ENCODE assay signal across 14 cellular contexts in genomic region chrX:13418126-13419091, GRCh38.
DNase-seq lines count a peak whose midpoint lies in the region; ATAC-seq, FAIRE-seq and TF ChIP-seq lines count a peak whose summit lies in the region.
"Had no signal": no experiment of that assay in that cellular context is flagged by ENCODE, and none has a peak within 500 bp of the region (broad histone marks: within the 10 kb centered on the region; RNA-seq: fewer than 3 reads in every experiment).

No MANE protein-coding gene starts in this region.

- no peak for FAIRE-seq in urothelium cell line (lab: Jason Lieb, UNC)

- H3K9ac ChIP-seq in adipocyte (ENCODE audit: low read length) = no peak overlapping the region
- H3K9ac ChIP-seq: KMS-11 had no signal

- H3K36me3 ChIP-seq in breast epithelium (no peaks in the 10 kb centered on the region), adipocyte (ENCODE audit: control insufficient read depth, insufficient read depth, low read length, severe bottlenecking) (no peaks in the 10 kb centered on the region)
- H3K36me3 ChIP-seq: ovary had no signal

- CTCF ChIA-PET in MCF 10A (lab: Yijun Ruan, JAX) = interaction anchor here (0.6 to 1.1 kb wide), 4 partner anchors 28 to 472 kb away, joined by 3 to 6 read pairs (median 3); no protein-coding TSS in a partner anchor
- CTCF ChIA-PET in T-cell (lab: Charles Lee) = no interaction called here

- H3K4me1 Mint-ChIP-seq in MCF 10A (ENCODE audit: insufficient read depth, unreplicated experiment) (peaks cover 13% of the 10 kb centered on the region), T-cell (peaks cover 0 to 12% (median 8%) of the 10 kb centered on the region in 3 donors)

- ATAC-seq in GM18873 (IDR thresholded peaks at IDR 0.05; ENCODE audit: low FRiP score, unreplicated experiment) (no peak), T-cell (replicated peaks in 1 of 4) (no peak)

- H3K27me3 ChIP-seq in breast epithelium (peaks cover 0 to 52% of the 10 kb centered on the region in 2 donors), adipocyte (replicated peaks; ENCODE audit: control insufficient read depth, insufficient read depth, low read length) (peaks cover 3% of the 10 kb centered on the region)
- H3K27me3 ChIP-seq: ovary had no signal

- no peak overlapping the region for H3K4me3 ChIP-seq in breast epithelium
- H3K4me3 ChIP-seq in adipocyte (ENCODE audit: low read length) = no peak overlapping the region
- H3K4me3 ChIP-seq: ovary had no signal

- intact Hi-C loops in MCF 10A (cut with micrococcal nuclease) (no loop called here), breast epithelium (cut with DNase I; ENCODE audit: low total_unique reads) (no loop called here)

- TF ChIP-seq POLR2A in breast epithelium (IDR thresholded peaks at IDR 0.05) = no peak

- POLR2A ChIA-PET in MCF 10A (lab: Yijun Ruan, JAX) (interaction anchor here (1.5 kb wide), 1 partner anchor 9 kb away, joined by 4 read pairs; no protein-coding TSS in a partner anchor), T-cell (lab: Charles Lee) (interaction anchor here (0.6 to 0.7 kb wide), 2 partner anchors 47 to 112 kb away, joined by 5 to 9 read pairs; no protein-coding TSS in a partner anchor)

- H3K9me3 ChIP-seq in breast epithelium (no peaks in the 10 kb centered on the region), adipocyte (ENCODE audit: control insufficient read depth, low read length) (no peaks in the 10 kb centered on the region)
- H3K9me3 ChIP-seq: ovary had no signal

- H3K27me3 Mint-ChIP-seq in MCF 10A (ENCODE audit: insufficient read depth, unreplicated experiment) = peaks cover 11% of the 10 kb centered on the region
- peaks cover 0 to 39% of the 10 kb centered on the region in 2 donors for H3K27me3 Mint-ChIP-seq in T-cell

- DNase-seq in MCF 10A (ENCODE audit: unreplicated experiment) = peak; percentile 9
- no peak for DNase-seq in breast epithelium (ENCODE audit: low spot score in 2 of 2)
- peak; percentile 42 for DNase-seq in adipocyte (ENCODE audit: low read depth)
- peak; percentile 55 for DNase-seq in glomerular visceral epithelial cell (ENCODE audit: extremely low spot score)
- peak; percentile 6 for DNase-seq in urothelium cell line (ENCODE audit: low spot score)
- no peak for DNase-seq in stimulated activated CD4-positive, alpha-beta T cell treated with anti-CD3 and anti-CD28 coated beads, Interleukin-4, amount 100 ng/mL, for 1 hour
- no peak for DNase-seq in T-cell
- DNase-seq: activated CD4-positive, CD25-positive, alpha-beta regulatory T cell; activated T-cell treated with anti-CD3 and anti-CD28 coated beads, Interleukin-2, amount 50 U/mL, for 24 hours; central memory CD4-positive, alpha-beta T cell; ovary; stimulated activated CD4-positive, alpha-beta T cell treated with anti-CD3 and anti-CD28 coated beads, Interleukin-4, amount 100 ng/mL, for 24 hours had no signal

- H3K4me3 Mint-ChIP-seq in MCF 10A (ENCODE audit: unreplicated experiment) (no peak overlapping the region), T-cell (no peak overlapping the region)
- H3K4me3 Mint-ChIP-seq: activated T-cell treated with anti-CD3 and anti-CD28 coated beads, Interleukin-2, amount 50 U/mL, for 24 hours had no signal

- BruUV-seq in MCF 10A (replicated peaks; lab: Mats Ljungman, UMichigan) = no TSS peak

- H3K4me1 ChIP-seq in breast epithelium (no peaks in the 10 kb centered on the region), adipocyte (ENCODE audit: control insufficient read depth, insufficient read depth, low read length) (peaks cover 13% of the 10 kb centered on the region)

- H3K36me3 Mint-ChIP-seq in MCF 10A (ENCODE audit: insufficient read depth, unreplicated experiment) (peaks cover 11% of the 10 kb centered on the region), T-cell (no peaks in the 10 kb centered on the region)

- no peak overlapping the region for H3K27ac ChIP-seq in breast epithelium
- H3K27ac ChIP-seq: KMS-11, ovary had no signal

- H3K9me3 Mint-ChIP-seq in MCF 10A (ENCODE audit: unreplicated experiment) = no peaks in the 10 kb centered on the region
- H3K9me3 Mint-ChIP-seq in T-cell = no peaks in the 10 kb centered on the region
- H3K9me3 Mint-ChIP-seq: activated T-cell treated with anti-CD3 and anti-CD28 coated beads, Interleukin-2, amount 50 U/mL, for 24 hours had no signal

- no peak overlapping the region for H3K27ac Mint-ChIP-seq in MCF 10A (ENCODE audit: low read depth, unreplicated experiment)
- no peak overlapping the region for H3K27ac Mint-ChIP-seq in T-cell
- H3K27ac Mint-ChIP-seq: activated T-cell treated with anti-CD3 and anti-CD28 coated beads, Interleukin-2, amount 50 U/mL, for 24 hours had no signal

- no peak for TF ChIP-seq CTCF in MCF 10A (IDR thresholded peaks at IDR 0.05; ENCODE audit: unreplicated experiment)
- TF ChIP-seq CTCF in breast epithelium (IDR thresholded peaks at IDR 0.05) = no peak

Comparison
In these comparisons a context has a peak if more than half of its experiments do, and no peak if none do; other contexts are left out.
1. DNase-seq: peak in MCF 10A (single experiment), adipocyte (single experiment), glomerular visceral epithelial cell (single experiment) and urothelium cell line (single experiment); none in breast epithelium (0 of 2), stimulated activated CD4-positive, alpha-beta T cell treated with anti-CD3 and anti-CD28 coated beads, Interleukin-4, amount 100 ng/mL, for 1 hour (single experiment) and T-cell (0 of 34).